19 cellular contexts compared by ENCODE assay signal in the genomic region with DNA sequence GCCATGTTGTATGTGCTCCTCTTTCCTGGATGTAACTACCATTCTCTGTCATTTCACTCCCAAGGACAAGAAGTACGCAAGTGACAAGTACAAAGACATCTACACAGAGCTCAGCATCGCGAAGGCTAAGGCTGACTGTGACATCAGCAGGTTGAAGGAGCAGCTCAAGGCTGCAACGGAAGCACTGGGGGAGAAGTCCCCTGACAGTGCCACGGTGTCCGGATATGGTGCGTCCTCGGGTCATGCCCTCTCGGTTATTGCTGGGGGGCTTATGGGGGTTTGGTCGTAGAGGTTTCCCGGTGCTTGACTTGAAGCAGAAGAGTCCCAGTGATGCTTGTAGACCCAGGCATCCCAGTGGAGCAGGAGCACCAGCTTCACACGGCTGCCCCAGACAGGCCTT. TPM values are rescaled to one million over a fixed set of nuclear protein-coding genes. Genes with fewer than 3 reads are reported as not detected.
A peak's percentile ranks its signal among the peaks of the same experiment; 100 is the strongest.
DNase-seq lines count a peak whose midpoint lies in the region; ATAC-seq and TF ChIP-seq lines count a peak whose summit lies in the region.
"Had no signal": no experiment of that assay in that cellular context is flagged by ENCODE, and none has a peak within 500 bp of the region (broad histone marks: within the 10 kb centered on the region; RNA-seq: fewer than 3 reads in every experiment).

No MANE protein-coding gene starts in this region.

- peak; percentile 20 for ATAC-seq in T-helper 17 cell
- no peak for ATAC-seq in stimulated activated naive B cell treated with anti-CD40 and anti-IgM and Interleukin-4, amounts not matched to agents 10 μg/mL and 1 μg/mL and 100 μg/mL, for 72 hours (replicated peaks)
- ATAC-seq in GM21515 (IDR thresholded peaks at IDR 0.05; ENCODE audit: unreplicated experiment): no peak
- ATAC-seq: right cardiac atrium had no signal

- CTCF ChIA-PET in activated naive CD4-positive, alpha-beta T cell treated with anti-CD3 and anti-CD28 coated beads for 36 hours (lab: Charles Lee): interaction anchor here (0.8 to 1.4 kb wide), 2 partner anchors 25 to 28 kb away, joined by 3 to 4 read pairs; a partner anchor contains a TSS

- intact Hi-C loops in activated naive CD4-positive, alpha-beta T cell treated with anti-CD3 and anti-CD28 coated beads for 36 hours (cut with micrococcal nuclease): loop anchor here (2.0 to 10.0 kb wide), 3 partner anchors 128 to 678 kb away; a partner anchor contains a TSS
- intact Hi-C loops in head of caudate nucleus (cut with DNase I): no loop called here

- H3K9me3 ChIP-seq in T-helper 17 cell (ENCODE audit: control insufficient read depth, low read length, poor library complexity, severe bottlenecking): no peaks in the 10 kb centered on the region
- H3K9me3 ChIP-seq: testis had no signal

- H3K27me3 Mint-ChIP-seq in activated naive CD4-positive, alpha-beta T cell treated with anti-CD3 and anti-CD28 coated beads for 36 hours (ENCODE audit: low read depth): no peaks in the 10 kb centered on the region
- no peaks in the 10 kb centered on the region for H3K27me3 Mint-ChIP-seq in T-helper 17 cell
- H3K27me3 Mint-ChIP-seq in stimulated activated naive B cell treated with anti-CD40 and anti-IgM and Interleukin-4, amounts not matched to agents 10 μg/mL and 1 μg/mL and 100 μg/mL, for 72 hours: no peaks in the 10 kb centered on the region
- H3K27me3 Mint-ChIP-seq: central memory CD8-positive, alpha-beta T cell had no signal

- H3K4me1 Mint-ChIP-seq in activated naive CD4-positive, alpha-beta T cell treated with anti-CD3 and anti-CD28 coated beads for 36 hours (ENCODE audit: low read depth): peaks cover 75% of the 10 kb centered on the region
- peaks cover 62% of the 10 kb centered on the region for H3K4me1 Mint-ChIP-seq in T-helper 17 cell
- H3K4me1 Mint-ChIP-seq in stimulated activated naive B cell treated with anti-CD40 and anti-IgM and Interleukin-4, amounts not matched to agents 10 μg/mL and 1 μg/mL and 100 μg/mL, for 72 hours: peaks cover 41 to 73% of the 10 kb centered on the region in 2 donors

- H3K27ac Mint-ChIP-seq in activated naive CD4-positive, alpha-beta T cell treated with anti-CD3 and anti-CD28 coated beads for 36 hours: peak overlapping the region; percentile 79
- H3K27ac Mint-ChIP-seq in T-helper 17 cell: peak overlapping the region; percentile 100
- peak overlapping the region; percentile 37 for H3K27ac Mint-ChIP-seq in stimulated activated naive B cell treated with anti-CD40 and anti-IgM and Interleukin-4, amounts not matched to agents 10 μg/mL and 1 μg/mL and 100 μg/mL, for 72 hours

- H3K9me3 Mint-ChIP-seq in activated naive CD4-positive, alpha-beta T cell treated with anti-CD3 and anti-CD28 coated beads for 36 hours: no peaks in the 10 kb centered on the region
- H3K9me3 Mint-ChIP-seq in stimulated activated naive B cell treated with anti-CD40 and anti-IgM and Interleukin-4, amounts not matched to agents 10 μg/mL and 1 μg/mL and 100 μg/mL, for 72 hours: no peaks in the 10 kb centered on the region
- H3K9me3 Mint-ChIP-seq: central memory CD8-positive, alpha-beta T cell; H9 had no signal

- peaks cover 41% of the 10 kb centered on the region for H3K36me3 Mint-ChIP-seq in activated naive CD4-positive, alpha-beta T cell treated with anti-CD3 and anti-CD28 coated beads for 36 hours (ENCODE audit: low read depth)
- peaks cover 10% of the 10 kb centered on the region for H3K36me3 Mint-ChIP-seq in T-helper 17 cell (ENCODE audit: low read depth)
- H3K36me3 Mint-ChIP-seq in stimulated activated naive B cell treated with anti-CD40 and anti-IgM and Interleukin-4, amounts not matched to agents 10 μg/mL and 1 μg/mL and 100 μg/mL, for 72 hours: peaks cover 68 to 77% of the 10 kb centered on the region in 2 donors

- H3K27me3 ChIP-seq in brain microvascular endothelial cell (replicated peaks): no peaks in the 10 kb centered on the region
- H3K27me3 ChIP-seq: testis had no signal

- no peak for TF ChIP-seq CTCF in brain microvascular endothelial cell (IDR thresholded peaks at IDR 0.05; ENCODE audit: low read depth, low read length, missing control alignments)

- H3K27ac ChIP-seq in brain microvascular endothelial cell: no peak overlapping the region
- H3K27ac ChIP-seq: testis had no signal

- DNase-seq in activated naive CD4-positive, alpha-beta T cell treated with anti-CD3 and anti-CD28 coated beads for 36 hours: peak; percentile 42
- no peak for DNase-seq in activated naive CD4-positive, alpha-beta T cell treated with Interleukin-2 at 50 U/mL for 16 hours
- DNase-seq in T-helper 17 cell (no peak), brain microvascular endothelial cell (no peak), head of caudate nucleus (no peak)
- DNase-seq in central memory CD4-positive, alpha-beta T cell: peak; percentile 37
- no peak for DNase-seq in stimulated activated naive B cell treated with anti-CD40 and anti-IgM and Interleukin-4, amounts not matched to agents 10 μg/mL and 1 μg/mL and 100 μg/mL, for 72 hours
- DNase-seq: anterior cingulate cortex; foreskin melanocyte; H9; hippocampal formation; KG1; NCI-H187; NCI-H748 treated with DMSO at 0.1 percent for 48 hours; stimulated activated CD4-positive, alpha-beta T cell treated with anti-CD3 and anti-CD28 coated beads, Interleukin-15, amount 100 ng/mL, for 24 hours; testis had no signal

- no peak overlapping the region for H3K4me3 ChIP-seq in brain microvascular endothelial cell (ENCODE audit: low read depth, low read length)
- H3K4me3 ChIP-seq: testis had no signal

- H3K4me3 Mint-ChIP-seq in activated naive CD4-positive, alpha-beta T cell treated with anti-CD3 and anti-CD28 coated beads for 36 hours: peak overlapping the region; percentile 22
- H3K4me3 Mint-ChIP-seq in T-helper 17 cell: peak overlapping the region; percentile 82
- no peak overlapping the region for H3K4me3 Mint-ChIP-seq in stimulated activated naive B cell treated with anti-CD40 and anti-IgM and Interleukin-4, amounts not matched to agents 10 μg/mL and 1 μg/mL and 100 μg/mL, for 72 hours
- H3K4me3 Mint-ChIP-seq: central memory CD8-positive, alpha-beta T cell; H9 had no signal

- in situ Hi-C loops in brain microvascular endothelial cell (cut with HindIII; ENCODE audit: low pct_ligation_motif_present, low sequenced_read_pairs): no loop called here

- H3K36me3 ChIP-seq in brain microvascular endothelial cell (replicated peaks): peaks cover 84% of the 10 kb centered on the region

RNA-seq across cellular contexts. Expression of a gene that starts 28.9 kb away (rescaled TPM):
- total RNA-seq in activated naive CD4-positive, alpha-beta T cell treated with anti-CD3 and anti-CD28 coated beads for 36 hours: 1 to 10 TPM; 5.3 to 5.4 TPM
- total RNA-seq in T-helper 17 cell: 10 to 100 TPM; 13.2 to 15.3 TPM

RNA-seq across cellular contexts. Expression of a gene that starts 59.8 kb away (rescaled TPM):
- 10 to 100 TPM; 17.5 to 18.4 TPM for total RNA-seq in activated naive CD4-positive, alpha-beta T cell treated with anti-CD3 and anti-CD28 coated beads for 36 hours
- 10 to 100 TPM; 34.1 to 44.9 TPM for total RNA-seq in T-helper 17 cell

Comparison
In these comparisons a context has a peak if more than half of its experiments do, and no peak if none do; other contexts are left out.
1. DNase-seq: peak in activated naive CD4-positive, alpha-beta T cell treated with anti-CD3 and anti-CD28 coated beads for 36 hours (single experiment) and central memory CD4-positive, alpha-beta T cell (single experiment); none in activated naive CD4-positive, alpha-beta T cell treated with Interleukin-2 at 50 U/mL for 16 hours (single experiment), T-helper 17 cell (0 of 3), stimulated activated naive B cell treated with anti-CD40 and anti-IgM and Interleukin-4, amounts not matched to agents 10 μg/mL and 1 μg/mL and 100 μg/mL, for 72 hours (single experiment), brain microvascular endothelial cell (single experiment) and head of caudate nucleus (0 of 42).
2. H3K27ac Mint-ChIP-seq: peak in every context shown above with its lines; median percentile 100 in T-helper 17 cell; 79 in activated naive CD4-positive, alpha-beta T cell treated with anti-CD3 and anti-CD28 coated beads for 36 hours; 37 in stimulated activated naive B cell treated with anti-CD40 and anti-IgM and Interleukin-4, amounts not matched to agents 10 μg/mL and 1 μg/mL and 100 μg/mL, for 72 hours.
3. H3K4me3 Mint-ChIP-seq: peak in activated naive CD4-positive, alpha-beta T cell treated with anti-CD3 and anti-CD28 coated beads for 36 hours (single experiment) and T-helper 17 cell (single experiment); none in stimulated activated naive B cell treated with anti-CD40 and anti-IgM and Interleukin-4, amounts not matched to agents 10 μg/mL and 1 μg/mL and 100 μg/mL, for 72 hours (0 of 2).